15 cellular contexts compared by ENCODE assay signal in the genomic region with DNA sequence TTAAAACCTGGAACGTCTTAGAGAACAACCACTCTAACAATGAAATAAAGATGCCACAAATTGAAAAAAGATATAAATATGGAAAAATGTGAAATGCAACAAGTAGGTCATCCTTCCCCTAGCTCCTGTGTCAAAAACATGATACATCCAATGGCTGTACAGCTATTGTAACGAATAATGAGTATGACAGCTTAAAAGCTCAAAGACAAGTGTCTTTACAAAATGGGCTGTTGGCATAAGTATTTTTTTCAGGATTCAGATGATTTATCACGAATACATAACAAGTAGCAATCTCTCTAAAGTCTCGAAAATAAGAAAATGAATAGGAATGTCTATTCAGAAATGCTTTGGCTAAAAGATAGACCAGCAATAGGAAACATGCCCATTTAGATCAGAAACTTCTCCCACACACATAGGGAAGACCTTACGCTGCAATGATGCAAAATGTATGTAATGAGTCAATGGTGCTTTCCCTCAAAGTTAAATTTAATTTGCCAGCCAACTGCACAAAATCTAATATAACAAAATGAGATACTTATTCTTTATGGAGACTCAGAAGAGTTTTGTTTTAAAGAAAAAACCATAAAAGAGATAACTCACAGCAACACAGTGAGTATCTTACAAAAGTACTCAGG. TPM values are rescaled to one million over a fixed set of nuclear protein-coding genes. Genes with fewer than 3 reads are reported as not detected.
DNase-seq lines count a peak whose midpoint lies in the region; ATAC-seq, FAIRE-seq and TF ChIP-seq lines count a peak whose summit lies in the region.
"Had no signal": no experiment of that assay in that cellular context is flagged by ENCODE, and none has a peak within 500 bp of the region (broad histone marks: within the 10 kb centered on the region; RNA-seq: fewer than 3 reads in every experiment).

No MANE protein-coding gene starts in this region.

- H3K9me3 Mint-ChIP-seq in GM23338: no peaks in the 10 kb centered on the region
- H3K9me3 Mint-ChIP-seq: activated B cell treated with CpG ODN at 0.5 μM for 24 hours, CD14-positive monocyte, type B pancreatic cell had no signal

- no peak overlapping the region for H3K27ac ChIP-seq in GM23338 (ENCODE audit: low read depth)
- H3K27ac ChIP-seq: prostate gland had no signal

- no peak for FAIRE-seq in bronchial epithelial cell (lab: Jason Lieb, UNC)

- no peaks in the 10 kb centered on the region for H3F3A ChIP-seq in GM23338 (replicated peaks; ENCODE audit: low read depth)

- H3K4me1 Mint-ChIP-seq in GM23338: peaks cover under 1% of the 10 kb centered on the region; the same call in 1 of the 3 replicates
- H3K4me1 Mint-ChIP-seq: activated B cell treated with CpG ODN at 0.5 μM for 24 hours, CD14-positive monocyte had no signal

- H3K27me3 Mint-ChIP-seq in GM23338 (ENCODE audit: insufficient read depth, low read depth, poor library complexity): peaks cover 4% of the 10 kb centered on the region

- H3K27me3 ChIP-seq in bronchial epithelial cell (ENCODE audit: control insufficient read depth, insufficient read depth, low read length): peaks cover 3% of the 10 kb centered on the region
- H3K27me3 ChIP-seq in GM23338 (ENCODE audit: insufficient read depth): no peaks in the 10 kb centered on the region

- no peak overlapping the region for H3K4me3 Mint-ChIP-seq in GM23338
- H3K4me3 Mint-ChIP-seq: activated B cell treated with CpG ODN at 0.5 μM for 24 hours, type B pancreatic cell had no signal

- no peak overlapping the region for H3K4me2 ChIP-seq in GM23338

- DNase-seq in GM10266 (ENCODE audit: extremely low spot score) (peak; percentile 40), bronchial epithelial cell (ENCODE audit: low read depth) (peak; percentile 26), anterior cingulate cortex (lab: John Stamatoyannopoulos, UW) (no peak), SIG-M5 treated with dmso at 0.1 percent for 504 hours (lab: John Stamatoyannopoulos, UW; ENCODE audit: unreplicated experiment) (no peak), AG20443 (ENCODE audit: low spot score) (no peak), GM23338 (ENCODE audit: low spot score) (no peak)
- DNase-seq: activated B cell treated with CpG ODN at 0.5 μM for 24 hours; effector CD8-positive, alpha-beta T cell; hippocampal formation; Karpas-422 had no signal

- no peaks in the 10 kb centered on the region for H3K79me2 ChIP-seq in GM23338 (replicated peaks; ENCODE audit: insufficient read depth)

- H3K36me3 ChIP-seq in bronchial epithelial cell (ENCODE audit: control insufficient read depth, insufficient read depth, low read length): no peaks in the 10 kb centered on the region
- H3K36me3 ChIP-seq in GM23338 (ENCODE audit: insufficient read depth): no peaks in the 10 kb centered on the region
- H3K36me3 ChIP-seq: prostate gland had no signal

- no peaks in the 10 kb centered on the region for H3K4me1 ChIP-seq in GM23338 (ENCODE audit: insufficient read depth)
- H3K4me1 ChIP-seq: prostate gland had no signal

- no peak overlapping the region for H2AFZ ChIP-seq in GM23338

- no peak overlapping the region for H3K4me3 ChIP-seq in bronchial epithelial cell (ENCODE audit: low read depth, low read length)
- H3K4me3 ChIP-seq in GM23338: no peak overlapping the region
- H3K4me3 ChIP-seq: prostate gland had no signal

- H4K20me1 ChIP-seq in GM23338 (replicated peaks; ENCODE audit: insufficient read depth): no peaks in the 10 kb centered on the region

- H3K27ac Mint-ChIP-seq in GM23338: no peak overlapping the region
- H3K27ac Mint-ChIP-seq: activated B cell treated with CpG ODN at 0.5 μM for 24 hours, CD14-positive monocyte, type B pancreatic cell had no signal

- ATAC-seq in GM18870 (IDR thresholded peaks at IDR 0.05; ENCODE audit: unreplicated experiment): peak; percentile 54
- peak; percentile 55 for ATAC-seq in HG03039 (IDR thresholded peaks at IDR 0.05; ENCODE audit: unreplicated experiment)
- ATAC-seq in GM23338: no peak

- no peaks in the 10 kb centered on the region for H3K36me3 Mint-ChIP-seq in GM23338 (ENCODE audit: low read depth)
- H3K36me3 Mint-ChIP-seq: CD14-positive monocyte, type B pancreatic cell had no signal

- no peaks in the 10 kb centered on the region for H3K9me2 ChIP-seq in GM23338 (ENCODE audit: insufficient read depth)

- TF ChIP-seq CTCF in GM10266 (IDR thresholded peaks at IDR 0.05; ENCODE audit: control insufficient read depth, insufficient read depth, low read depth, missing control alignments): no peak
- no peak for TF ChIP-seq CTCF in bronchial epithelial cell (IDR thresholded peaks at IDR 0.05; ENCODE audit: insufficient read depth, low read length, severe bottlenecking)
- no peak for TF ChIP-seq CTCF in GM23338 (conservative IDR thresholded peaks at IDR 0.05; ENCODE audit: low read depth in 2 of 2)

TF ChIP-seq in GM23338, 12 proteins besides CTCF, POLR2A, EP300 and RAD21 (continues in another document):
- TF ChIP-seq, protein P1, sequence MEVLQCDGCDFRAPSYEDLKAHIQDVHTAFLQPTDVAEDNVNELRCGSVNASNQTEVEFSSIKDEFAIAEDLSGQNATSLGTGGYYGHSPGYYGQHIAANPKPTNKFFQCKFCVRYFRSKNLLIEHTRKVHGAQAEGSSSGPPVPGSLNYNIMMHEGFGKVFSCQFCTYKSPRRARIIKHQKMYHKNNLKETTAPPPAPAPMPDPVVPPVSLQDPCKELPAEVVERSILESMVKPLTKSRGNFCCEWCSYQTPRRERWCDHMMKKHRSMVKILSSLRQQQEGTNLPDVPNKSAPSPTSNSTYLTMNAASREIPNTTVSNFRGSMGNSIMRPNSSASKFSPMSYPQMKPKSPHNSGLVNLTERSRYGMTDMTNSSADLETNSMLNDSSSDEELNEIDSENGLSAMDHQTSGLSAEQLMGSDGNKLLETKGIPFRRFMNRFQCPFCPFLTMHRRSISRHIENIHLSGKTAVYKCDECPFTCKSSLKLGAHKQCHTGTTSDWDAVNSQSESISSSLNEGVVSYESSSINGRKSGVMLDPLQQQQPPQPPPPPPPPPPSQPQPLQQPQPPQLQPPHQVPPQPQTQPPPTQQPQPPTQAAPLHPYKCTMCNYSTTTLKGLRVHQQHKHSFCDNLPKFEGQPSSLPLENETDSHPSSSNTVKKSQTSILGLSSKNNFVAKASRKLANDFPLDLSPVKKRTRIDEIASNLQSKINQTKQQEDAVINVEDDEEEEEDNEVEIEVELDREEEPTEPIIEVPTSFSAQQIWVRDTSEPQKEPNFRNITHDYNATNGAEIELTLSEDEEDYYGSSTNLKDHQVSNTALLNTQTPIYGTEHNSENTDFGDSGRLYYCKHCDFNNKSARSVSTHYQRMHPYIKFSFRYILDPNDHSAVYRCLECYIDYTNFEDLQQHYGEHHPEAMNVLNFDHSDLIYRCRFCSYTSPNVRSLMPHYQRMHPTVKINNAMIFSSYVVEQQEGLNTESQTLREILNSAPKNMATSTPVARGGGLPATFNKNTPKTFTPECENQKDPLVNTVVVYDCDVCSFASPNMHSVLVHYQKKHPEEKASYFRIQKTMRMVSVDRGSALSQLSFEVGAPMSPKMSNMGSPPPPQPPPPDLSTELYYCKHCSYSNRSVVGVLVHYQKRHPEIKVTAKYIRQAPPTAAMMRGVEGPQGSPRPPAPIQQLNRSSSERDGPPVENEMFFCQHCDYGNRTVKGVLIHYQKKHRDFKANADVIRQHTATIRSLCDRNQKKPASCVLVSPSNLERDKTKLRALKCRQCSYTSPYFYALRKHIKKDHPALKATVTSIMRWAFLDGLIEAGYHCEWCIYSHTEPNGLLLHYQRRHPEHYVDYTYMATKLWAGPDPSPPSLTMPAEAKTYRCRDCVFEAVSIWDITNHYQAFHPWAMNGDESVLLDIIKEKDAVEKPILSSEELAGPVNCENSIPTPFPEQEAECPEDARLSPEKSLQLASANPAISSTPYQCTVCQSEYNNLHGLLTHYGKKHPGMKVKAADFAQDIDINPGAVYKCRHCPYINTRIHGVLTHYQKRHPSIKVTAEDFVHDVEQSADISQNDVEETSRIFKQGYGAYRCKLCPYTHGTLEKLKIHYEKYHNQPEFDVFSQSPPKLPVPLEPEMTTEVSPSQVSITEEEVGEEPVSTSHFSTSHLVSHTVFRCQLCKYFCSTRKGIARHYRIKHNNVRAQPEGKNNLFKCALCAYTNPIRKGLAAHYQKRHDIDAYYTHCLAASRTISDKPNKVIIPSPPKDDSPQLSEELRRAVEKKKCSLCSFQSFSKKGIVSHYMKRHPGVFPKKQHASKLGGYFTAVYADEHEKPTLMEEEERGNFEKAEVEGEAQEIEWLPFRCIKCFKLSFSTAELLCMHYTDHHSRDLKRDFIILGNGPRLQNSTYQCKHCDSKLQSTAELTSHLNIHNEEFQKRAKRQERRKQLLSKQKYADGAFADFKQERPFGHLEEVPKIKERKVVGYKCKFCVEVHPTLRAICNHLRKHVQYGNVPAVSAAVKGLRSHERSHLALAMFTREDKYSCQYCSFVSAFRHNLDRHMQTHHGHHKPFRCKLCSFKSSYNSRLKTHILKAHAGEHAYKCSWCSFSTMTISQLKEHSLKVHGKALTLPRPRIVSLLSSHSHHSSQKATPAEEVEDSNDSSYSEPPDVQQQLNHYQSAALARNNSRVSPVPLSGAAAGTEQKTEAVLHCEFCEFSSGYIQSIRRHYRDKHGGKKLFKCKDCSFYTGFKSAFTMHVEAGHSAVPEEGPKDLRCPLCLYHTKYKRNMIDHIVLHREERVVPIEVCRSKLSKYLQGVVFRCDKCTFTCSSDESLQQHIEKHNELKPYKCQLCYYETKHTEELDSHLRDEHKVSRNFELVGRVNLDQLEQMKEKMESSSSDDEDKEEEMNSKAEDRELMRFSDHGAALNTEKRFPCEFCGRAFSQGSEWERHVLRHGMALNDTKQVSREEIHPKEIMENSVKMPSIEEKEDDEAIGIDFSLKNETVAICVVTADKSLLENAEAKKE (CRISPR knock-in tag; IDR thresholded peaks at IDR 0.05): no peak
- TF ChIP-seq ZNF114 (CRISPR knock-in tag; IDR thresholded peaks at IDR 0.05): no peak
- TF ChIP-seq CREB1 (CRISPR knock-in tag; IDR thresholded peaks at IDR 0.05; ENCODE audit: low read depth): no peak
- TF ChIP-seq STAT1 (IDR thresholded peaks at IDR 0.05; ENCODE audit: unreplicated experiment): no peak
- TF ChIP-seq, protein P2, sequence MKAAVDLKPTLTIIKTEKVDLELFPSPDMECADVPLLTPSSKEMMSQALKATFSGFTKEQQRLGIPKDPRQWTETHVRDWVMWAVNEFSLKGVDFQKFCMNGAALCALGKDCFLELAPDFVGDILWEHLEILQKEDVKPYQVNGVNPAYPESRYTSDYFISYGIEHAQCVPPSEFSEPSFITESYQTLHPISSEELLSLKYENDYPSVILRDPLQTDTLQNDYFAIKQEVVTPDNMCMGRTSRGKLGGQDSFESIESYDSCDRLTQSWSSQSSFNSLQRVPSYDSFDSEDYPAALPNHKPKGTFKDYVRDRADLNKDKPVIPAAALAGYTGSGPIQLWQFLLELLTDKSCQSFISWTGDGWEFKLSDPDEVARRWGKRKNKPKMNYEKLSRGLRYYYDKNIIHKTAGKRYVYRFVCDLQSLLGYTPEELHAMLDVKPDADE (IDR thresholded peaks at IDR 0.05): no peak
- TF ChIP-seq POLR2AphosphoS5 (IDR thresholded peaks at IDR 0.05; ENCODE audit: low read depth): no peak
- no peak for TF ChIP-seq EZH2 (IDR thresholded peaks at IDR 0.05; ENCODE audit: low read depth, unreplicated experiment)
- TF ChIP-seq JUNB (IDR thresholded peaks at IDR 0.05; ENCODE audit: unreplicated experiment): no peak

RNA-seq across cellular contexts. Expression of a gene that starts 8.3 kb away (rescaled TPM):
- 0.51 and 1.8 TPM in 2 replicates for total RNA-seq in bronchial epithelial cell
- total RNA-seq in GM23338 (2014; rRNA removed; shearing (Covaris generic)): 2.1 and 2.9 TPM in 2 replicates
- 1.2 and 1.7 TPM in 2 replicates for polyA plus RNA-seq in GM23338 (2016; fragmentation: Nextera tagmentation; extraction: Ambion mirVana)

Comparison
In these comparisons a context has a peak if more than half of its experiments do, and no peak if none do; other contexts are left out.
1. DNase-seq: peak in GM10266 (single experiment) and bronchial epithelial cell (single experiment); none in anterior cingulate cortex (0 of 58), SIG-M5 treated with dmso at 0.1 percent for 504 hours (single experiment), AG20443 (single experiment) and GM23338 (single experiment).